24 cellular contexts compared by ENCODE assay signal in the genomic region with DNA sequence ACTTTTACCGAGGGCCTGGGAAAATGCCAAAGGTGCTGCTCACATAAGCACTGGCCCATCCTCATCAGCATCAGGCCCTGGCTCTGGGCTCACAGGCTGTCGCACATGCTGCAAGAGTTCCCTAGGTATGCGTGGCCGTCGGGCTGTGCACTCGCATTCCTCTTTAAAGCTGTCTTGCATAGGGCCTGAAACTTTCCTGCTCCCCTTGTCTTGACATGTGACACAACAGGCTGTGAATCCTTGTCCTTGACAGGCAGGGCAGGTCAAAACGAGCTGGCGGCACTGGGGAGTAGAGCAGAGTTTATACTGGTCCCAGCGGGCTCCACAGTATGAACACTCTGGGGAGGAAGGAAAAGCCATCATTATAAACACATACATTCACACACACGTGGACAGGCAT. TPM values are rescaled to one million over a fixed set of nuclear protein-coding genes. Genes with fewer than 3 reads are reported as not detected.
DNase-seq lines count a peak whose midpoint lies in the region; ATAC-seq and TF ChIP-seq lines count a peak whose summit lies in the region.
"Had no signal": no experiment of that assay in that cellular context is flagged by ENCODE, and none has a peak within 500 bp of the region (broad histone marks: within the 10 kb centered on the region; RNA-seq: fewer than 3 reads in every experiment).

No MANE protein-coding gene starts in this region.

- no peaks in the 10 kb centered on the region for H3K27me3 ChIP-seq in heart right ventricle
- no peaks in the 10 kb centered on the region for H3K27me3 ChIP-seq in mesendoderm (ENCODE audit: insufficient read depth, low read length, poor library complexity)
- no peaks in the 10 kb centered on the region for H3K27me3 ChIP-seq in skeletal muscle tissue (ENCODE audit: control insufficient read depth in 3 of 3, insufficient read depth in 3 of 3, low read length in 3 of 3)

- no peak overlapping the region for H3K56ac ChIP-seq in mesendoderm (ENCODE audit: low read length)

- H3K36me3 ChIP-seq in heart right ventricle (peaks cover 0 to 86% (median 60%) of the 10 kb centered on the region in 9 donors), mesendoderm (ENCODE audit: control insufficient read depth, insufficient read depth, low read length) (peaks cover 10% of the 10 kb centered on the region), skeletal muscle tissue (ENCODE audit: control insufficient read depth in 3 of 3, insufficient read depth in 3 of 3, low read length in 3 of 3) (peaks cover 30 to 51% (median 42%) of the 10 kb centered on the region in 3 donors)

- CTCF ChIA-PET in activated naive CD4-positive, alpha-beta T cell treated with anti-CD3 and anti-CD28 coated beads, Interleukin-2, amount 10 ng/mL, durations not matched to agents 7 days and 5 days (lab: Charles Lee), result interaction anchor here (1.2 to 1.6 kb wide), 4 partner anchors 12 to 215 kb away, joined by 3 to 7 read pairs (median 5); no protein-coding TSS in a partner anchor

- H2BK5ac ChIP-seq in mesendoderm (ENCODE audit: low read length), result no peak overlapping the region

- no peak overlapping the region for H3K4me3 Mint-ChIP-seq in activated naive CD4-positive, alpha-beta T cell treated with anti-CD3 and anti-CD28 coated beads, Interleukin-2, amount 50 U/mL, for 24 hours
- H3K4me3 Mint-ChIP-seq in activated naive CD4-positive, alpha-beta T cell treated with anti-CD3 and anti-CD28 coated beads, Interleukin-2, amount 10 ng/mL, durations not matched to agents 7 days and 5 days, result no peak overlapping the region
- no peak overlapping the region for H3K4me3 Mint-ChIP-seq in stimulated activated naive CD8-positive, alpha-beta T cell treated with anti-CD3 and anti-CD28 coated beads, Interleukin-15, amount 100 ng/mL, for 72 hours

- no peak overlapping the region for H4K8ac ChIP-seq in mesendoderm (ENCODE audit: low read depth, low read length)

- no peaks in the 10 kb centered on the region for H3K9me3 Mint-ChIP-seq in activated naive CD4-positive, alpha-beta T cell treated with anti-CD3 and anti-CD28 coated beads, Interleukin-2, amount 50 U/mL, for 24 hours
- H3K9me3 Mint-ChIP-seq in activated naive CD4-positive, alpha-beta T cell treated with anti-CD3 and anti-CD28 coated beads, Interleukin-2, amount 10 ng/mL, durations not matched to agents 7 days and 5 days, result no peaks in the 10 kb centered on the region
- H3K9me3 Mint-ChIP-seq in stimulated activated naive CD8-positive, alpha-beta T cell treated with anti-CD3 and anti-CD28 coated beads, Interleukin-15, amount 100 ng/mL, for 72 hours, result no peaks in the 10 kb centered on the region

- no peaks in the 10 kb centered on the region for H3K79me2 ChIP-seq in mesendoderm (ENCODE audit: control insufficient read depth, insufficient read depth, low read length)

- no peak for TF ChIP-seq CTCF in heart right ventricle (IDR thresholded peaks at IDR 0.05)

- no peak overlapping the region for H3K18ac ChIP-seq in mesendoderm (ENCODE audit: low read length)

- H3K23ac ChIP-seq in mesendoderm (ENCODE audit: low read length), result no peak overlapping the region

- no peak overlapping the region for H2BK120ac ChIP-seq in mesendoderm (ENCODE audit: low read depth, low read length)

- no peak overlapping the region for H3K4ac ChIP-seq in mesendoderm (ENCODE audit: low read depth, low read length)

- WGBS in heart right ventricle, 2 donors, result 39 to 55% methylated on average over 10 of the region's 10 CpGs
- no CpG with 5 or more reads among the region's 10 CpGs for WGBS in mesendoderm (ENCODE audit: extremely low coverage, insufficient coverage, low lambda C conversion rate)

- no peak for DNase-seq in activated naive CD4-positive, alpha-beta T cell treated with anti-CD3 and anti-CD28 coated beads, Interleukin-2, amount 10 ng/mL, durations not matched to agents 7 days and 5 days
- DNase-seq in heart right ventricle, result no peak
- DNase-seq in mesendoderm, result peak; percentile 19
- DNase-seq in NCI-H446 treated with DMSO at 0.1 percent for 48 hours (lab: John Stamatoyannopoulos, UW), result no peak
- no peak for DNase-seq in stimulated activated naive CD8-positive, alpha-beta T cell treated with anti-CD3 and anti-CD28 coated beads, Interleukin-15, amount 100 ng/mL, for 72 hours
- DNase-seq in dedifferentiated amniotic fluid mesenchymal stem cell (ENCODE audit: extremely low spot score), result no peak
- DNase-seq: 8988T, ACHN, Calu3, DMS79 treated with DMSO at 0.1 percent for 48 hours, GM23248, H7, Karpas-422, NCI-H1092, NCI-H1417 treated with DMSO at 0.1 percent for 48 hours, NCI-H187, NCI-H2081 treated with DMSO at 0.1 percent for 48 hours, NCI-H2171, NCI-H345, NCI-H524 treated with DMSO at 0.1 percent for 48 hours, PC-9, SHP77 had no signal

- no peak overlapping the region for H2AK5ac ChIP-seq in mesendoderm (ENCODE audit: low read length)

- H3K9ac ChIP-seq in mesendoderm (ENCODE audit: low read length) (no peak overlapping the region), skeletal muscle tissue (ENCODE audit: low read depth in 1 of 3, low read length in 3 of 3) (peak overlapping the region; percentile 29 to 73 (median 36))
- H3K9ac ChIP-seq: GM23248 had no signal

- ATAC-seq in heart right ventricle, result peak in 6 of 8 donors; percentile 37 to 56 (median 44)
- no peak for ATAC-seq in stimulated activated naive CD8-positive, alpha-beta T cell treated with anti-CD3 and anti-CD28 coated beads, Interleukin-15, amount 100 ng/mL, for 72 hours

- no peak overlapping the region for H3K4me3 ChIP-seq in heart right ventricle
- no peak overlapping the region for H3K4me3 ChIP-seq in mesendoderm (ENCODE audit: low read length)
- H3K4me3 ChIP-seq in skeletal muscle tissue (ENCODE audit: low read length in 3 of 3), result peak overlapping the region in 1 of 3 donors; percentile 49
- H3K4me3 ChIP-seq: GM23248, PC-9 had no signal

- no peaks in the 10 kb centered on the region for H3K27me3 Mint-ChIP-seq in activated naive CD4-positive, alpha-beta T cell treated with anti-CD3 and anti-CD28 coated beads, Interleukin-2, amount 50 U/mL, for 24 hours
- H3K27me3 Mint-ChIP-seq in activated naive CD4-positive, alpha-beta T cell treated with anti-CD3 and anti-CD28 coated beads, Interleukin-2, amount 10 ng/mL, durations not matched to agents 7 days and 5 days, result no peaks in the 10 kb centered on the region
- H3K27me3 Mint-ChIP-seq in stimulated activated naive CD8-positive, alpha-beta T cell treated with anti-CD3 and anti-CD28 coated beads, Interleukin-15, amount 100 ng/mL, for 72 hours, result no peaks in the 10 kb centered on the region

- H3K27ac Mint-ChIP-seq in activated naive CD4-positive, alpha-beta T cell treated with anti-CD3 and anti-CD28 coated beads, Interleukin-2, amount 50 U/mL, for 24 hours, result peak overlapping the region; percentile 35
- H3K27ac Mint-ChIP-seq in activated naive CD4-positive, alpha-beta T cell treated with anti-CD3 and anti-CD28 coated beads, Interleukin-2, amount 10 ng/mL, durations not matched to agents 7 days and 5 days, result no peak overlapping the region
- no peak overlapping the region for H3K27ac Mint-ChIP-seq in stimulated activated naive CD8-positive, alpha-beta T cell treated with anti-CD3 and anti-CD28 coated beads, Interleukin-15, amount 100 ng/mL, for 72 hours

- no peak overlapping the region for H3K4me2 ChIP-seq in mesendoderm (ENCODE audit: low read length)
- H3K4me2 ChIP-seq: PC-9 had no signal

- no peak overlapping the region for H2BK15ac ChIP-seq in mesendoderm (replicated peaks; ENCODE audit: low read depth)

- H3K79me1 ChIP-seq in mesendoderm (ENCODE audit: low read length), result no peaks in the 10 kb centered on the region

- H3K36me3 Mint-ChIP-seq in activated naive CD4-positive, alpha-beta T cell treated with anti-CD3 and anti-CD28 coated beads, Interleukin-2, amount 50 U/mL, for 24 hours, result peaks cover 9% of the 10 kb centered on the region
- peaks cover 26% of the 10 kb centered on the region for H3K36me3 Mint-ChIP-seq in activated naive CD4-positive, alpha-beta T cell treated with anti-CD3 and anti-CD28 coated beads, Interleukin-2, amount 10 ng/mL, durations not matched to agents 7 days and 5 days

- H3K27ac ChIP-seq in heart right ventricle, result peak overlapping the region in 7 of 10 donors; percentile 2 to 67 (median 40)
- H3K27ac ChIP-seq in mesendoderm (ENCODE audit: low read depth, low read length), result no peak overlapping the region
- peak overlapping the region; percentile 79 for H3K27ac ChIP-seq in skeletal muscle tissue (ENCODE audit: low read depth, low read length)
- H3K27ac ChIP-seq: GM23248, PC-9 had no signal

- intact Hi-C loops in heart right ventricle (cut with DNase I), result loop anchor here in 1 of 10 donors (5.0 kb wide), 1 partner anchor 115 kb away; no protein-coding TSS in a partner anchor

- peaks cover 3 to 54% (median 20%) of the 10 kb centered on the region in 9 donors for H3K4me1 ChIP-seq in heart right ventricle
- H3K4me1 ChIP-seq in mesendoderm (ENCODE audit: control insufficient read depth, low read depth, low read length), result no peaks in the 10 kb centered on the region
- peaks cover 62 to 77% (median 70%) of the 10 kb centered on the region in 3 donors for H3K4me1 ChIP-seq in skeletal muscle tissue (ENCODE audit: control insufficient read depth in 3 of 3, insufficient read depth in 3 of 3, low read length in 3 of 3)

- H3K4me1 Mint-ChIP-seq in activated naive CD4-positive, alpha-beta T cell treated with anti-CD3 and anti-CD28 coated beads, Interleukin-2, amount 50 U/mL, for 24 hours, result peaks cover 5% of the 10 kb centered on the region
- H3K4me1 Mint-ChIP-seq in activated naive CD4-positive, alpha-beta T cell treated with anti-CD3 and anti-CD28 coated beads, Interleukin-2, amount 10 ng/mL, durations not matched to agents 7 days and 5 days, result peaks cover 8% of the 10 kb centered on the region
- peaks cover 7% of the 10 kb centered on the region for H3K4me1 Mint-ChIP-seq in stimulated activated naive CD8-positive, alpha-beta T cell treated with anti-CD3 and anti-CD28 coated beads, Interleukin-15, amount 100 ng/mL, for 72 hours

- H3K9me3 ChIP-seq in heart right ventricle, result no peaks in the 10 kb centered on the region
- no peaks in the 10 kb centered on the region for H3K9me3 ChIP-seq in skeletal muscle tissue (ENCODE audit: control insufficient read depth in 3 of 3, low read length in 3 of 3)

- H4K5ac ChIP-seq in mesendoderm (ENCODE audit: low read length), result no peak overlapping the region

RNA-seq across cellular contexts. Expression of a gene that starts 30.7 kb away (rescaled TPM):
- 10 to 100 TPM; 19.8 to 29.4 (median 23.4) TPM for total RNA-seq in heart right ventricle
- polyA plus RNA-seq in heart right ventricle, result 10 to 100 TPM in 1 of 2 donors, 1 to 10 TPM in 1; 8.5 to 22.3 TPM
- 12.9 TPM for polyA plus RNA-seq in mesendoderm (2013, experiment 1 of 2)
- polyA plus RNA-seq in mesendoderm (2013, experiment 2 of 2), result 12.9 TPM
- 21.4 TPM for total RNA-seq in skeletal muscle tissue

RNA-seq across cellular contexts. Expression of a gene that starts 31.2 kb away (rescaled TPM):
- total RNA-seq in heart right ventricle (10 to 100 TPM; 11.8 to 20.4 (median 15.9) TPM), skeletal muscle tissue (50.1 TPM)
- polyA plus RNA-seq in heart right ventricle, result 1 to 10 TPM; 6.6 to 9.0 TPM
- 42.2 TPM for polyA plus RNA-seq in mesendoderm (2013, experiment 1 of 2)
- 39.8 TPM for polyA plus RNA-seq in mesendoderm (2013, experiment 2 of 2)
